In the genomic region with DNA sequence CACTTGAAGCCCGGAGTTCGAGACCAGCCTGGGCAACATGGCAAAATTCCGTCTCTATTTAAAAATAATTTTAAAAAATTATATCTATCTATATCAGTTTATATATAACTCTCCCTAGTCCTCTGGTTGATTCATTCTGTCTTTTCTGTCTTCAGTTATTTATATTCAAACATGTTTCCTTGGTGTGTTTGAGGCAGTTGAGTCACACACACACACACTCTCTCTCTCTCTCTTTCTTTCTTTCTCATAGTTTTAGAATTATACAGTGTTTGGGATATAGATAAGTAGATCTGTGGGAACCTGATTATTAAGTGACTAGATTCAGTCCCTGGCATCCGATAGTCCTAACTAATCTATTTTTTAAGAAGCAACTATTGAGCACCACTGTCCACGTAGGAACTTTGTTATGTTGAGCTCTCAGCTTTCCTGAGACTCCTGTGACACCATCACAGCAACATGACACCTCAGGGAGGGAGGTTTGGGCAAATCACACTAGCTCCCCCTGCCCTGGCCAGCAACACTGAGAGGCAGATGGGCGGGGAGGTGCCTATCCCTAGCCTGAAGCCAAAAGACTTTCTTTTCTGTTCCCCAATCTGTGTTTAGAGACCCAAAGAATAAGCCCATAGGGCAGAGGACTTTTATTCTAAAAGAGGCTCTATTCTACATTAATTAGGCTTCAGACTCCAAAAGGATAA, we compare ENCODE assay signal across 1 cellular context.
TF ChIP-seq lines count a peak whose summit lies in the region.

No MANE protein-coding gene starts in this region.

TF ChIP-seq in HCT116, 20 proteins besides CTCF, POLR2A, EP300 and RAD21 (continued from another document):
- TF ChIP-seq REST (IDR thresholded peaks at IDR 0.05; ENCODE audit: low read depth) (no peak), EZH2phosphoT487 (IDR thresholded peaks at IDR 0.05; ENCODE audit: borderline replicate concordance) (no peak), MAX (IDR thresholded peaks at IDR 0.05) (no peak), SIN3A (IDR thresholded peaks at IDR 0.05; ENCODE audit: low read depth) (no peak), ZBTB33 (IDR thresholded peaks at IDR 0.05; ENCODE audit: extremely low read depth, insufficient replicate concordance, low read length) (no peak), CBX3 (IDR thresholded peaks at IDR 0.05; ENCODE audit: low read depth) (no peak), YY1 (IDR thresholded peaks at IDR 0.05; ENCODE audit: extremely low read depth, insufficient replicate concordance, low read depth, low read length) (no peak)
